In genomic region chr1:91650764-91651163, GRCh38 we compare ENCODE assay signal across 10 cellular contexts.
A peak's percentile ranks its signal among the peaks of the same experiment; 100 is the strongest.
DNase-seq lines count a peak whose midpoint lies in the region; ATAC-seq and TF ChIP-seq lines count a peak whose summit lies in the region.
"Had no signal": no experiment of that assay in that cellular context is flagged by ENCODE, and none has a peak within 500 bp of the region (broad histone marks: within the 10 kb centered on the region; RNA-seq: fewer than 3 reads in every experiment).

No MANE protein-coding gene starts in this region.

- peak overlapping the region in 5 of 11 experiments; percentile 8 to 41 (median 29); a peak in 6 of 22 replicates for H3K9ac ChIP-seq in BLaER1 treated with 17β-estradiol and CSF1 and Interleukin-3, amounts not matched to agents 10 nM and 100 nM

- peaks cover 42 to 81% (median 79%) of the 10 kb centered on the region in 10 experiments for H3K4me1 ChIP-seq in BLaER1 treated with 17β-estradiol and CSF1 and Interleukin-3, amounts not matched to agents 10 nM and 100 nM

- no peak for ATAC-seq in HG02571 (IDR thresholded peaks at IDR 0.05; ENCODE audit: unreplicated experiment)

- H3K27me3 ChIP-seq in BLaER1 treated with 17β-estradiol and CSF1 and Interleukin-3, amounts not matched to agents 10 nM and 100 nM: no peaks in the 10 kb centered on the region

- H3K4me3 ChIP-seq in BLaER1 treated with 17β-estradiol and CSF1 and Interleukin-3, amounts not matched to agents 10 nM and 100 nM: no peak overlapping the region
- no peak overlapping the region for H3K4me3 ChIP-seq in fibroblast of the aortic adventitia (ENCODE audit: low read depth, low read length)

- H3K4me2 ChIP-seq in BLaER1 treated with 17β-estradiol and CSF1 and Interleukin-3, amounts not matched to agents 10 nM and 100 nM: peak overlapping the region; percentile 17 to 88 (median 78); a peak in 21 of 22 replicates

- no peaks in the 10 kb centered on the region for H3K36me3 ChIP-seq in BLaER1 treated with 17β-estradiol and CSF1 and Interleukin-3, amounts not matched to agents 10 nM and 100 nM

- DNase-seq in RPMI8226 (peak; percentile 7), fibroblast of the aortic adventitia (ENCODE audit: low read depth) (peak; percentile 98), pulmonary artery endothelial cell (ENCODE audit: low read depth, low spot score) (peak; percentile 40), activated gamma-delta T cell (lab: John Stamatoyannopoulos, UW) (no peak), T-helper 2 cell (no peak), NCI-H82 (lab: John Stamatoyannopoulos, UW) (no peak)
- DNase-seq: activated naive CD4-positive, alpha-beta T cell treated with Interleukin-2 at 50 U/mL for 16 hours; naive B cell had no signal

- peak overlapping the region in 8 of 11 experiments; percentile 8 to 71 (median 56); a peak in 17 of 22 replicates for H3K27ac ChIP-seq in BLaER1 treated with 17β-estradiol and CSF1 and Interleukin-3, amounts not matched to agents 10 nM and 100 nM

- no peak for TF ChIP-seq CTCF in fibroblast of the aortic adventitia (IDR thresholded peaks at IDR 0.05; ENCODE audit: insufficient read depth, low read length)

- H4K20me1 ChIP-seq in BLaER1 treated with 17β-estradiol and CSF1 and Interleukin-3, amounts not matched to agents 10 nM and 100 nM: no peaks in the 10 kb centered on the region

- H3K9me3 ChIP-seq in BLaER1 treated with 17β-estradiol and CSF1 and Interleukin-3, amounts not matched to agents 10 nM and 100 nM (replicated peaks in 1 of 11): peaks cover 2 to 13% (median 8%) of the 10 kb centered on the region in 11 experiments; a peak in 14 of 22 replicates

Comparison
In these comparisons a context has a peak if more than half of its experiments do, and no peak if none do; other contexts are left out.
1. DNase-seq: peak in RPMI8226 (single experiment), fibroblast of the aortic adventitia (single experiment) and pulmonary artery endothelial cell (single experiment); none in activated gamma-delta T cell (single experiment), T-helper 2 cell (0 of 5) and NCI-H82 (single experiment).